In genomic region chr6:163263196-163263595, GRCh38 we compare ENCODE assay signal across 23 cellular contexts.
DNase-seq lines count a peak whose midpoint lies in the region; ATAC-seq, FAIRE-seq and TF ChIP-seq lines count a peak whose summit lies in the region.
"Had no signal": no experiment of that assay in that cellular context is flagged by ENCODE, and none has a peak within 500 bp of the region (broad histone marks: within the 10 kb centered on the region; RNA-seq: fewer than 3 reads in every experiment).

No MANE protein-coding gene starts in this region.

- no peaks in the 10 kb centered on the region for H3K79me2 ChIP-seq in K562 (ENCODE audit: control insufficient read depth, insufficient read depth, low read length)
- H3K79me2 ChIP-seq in neural progenitor cell (ENCODE audit: low read depth) = no peaks in the 10 kb centered on the region

- peaks cover 56% of the 10 kb centered on the region for H3K4me1 Mint-ChIP-seq in neural progenitor cell
- H3K4me1 Mint-ChIP-seq: activated naive CD8-positive, alpha-beta T cell treated with anti-CD3 and anti-CD28 coated beads for 36 hours had no signal

- peak overlapping the region; percentile 95 for H3K27ac Mint-ChIP-seq in neural progenitor cell
- H3K27ac Mint-ChIP-seq: activated naive CD8-positive, alpha-beta T cell treated with anti-CD3 and anti-CD28 coated beads for 36 hours; immature natural killer cell; memory B cell; T-helper 2 cell treated with Interferon-gamma antibody and Interleukin-4, amounts not matched to agents 5 μg/mL and 100 μg/mL, for 36 hours had no signal

- H3K9me3 Mint-ChIP-seq in neural progenitor cell = peaks cover 7% of the 10 kb centered on the region
- H3K9me3 Mint-ChIP-seq: activated naive CD8-positive, alpha-beta T cell treated with anti-CD3 and anti-CD28 coated beads for 36 hours; immature natural killer cell; memory B cell; T-helper 2 cell treated with Interferon-gamma antibody and Interleukin-4, amounts not matched to agents 5 μg/mL and 100 μg/mL, for 36 hours had no signal

- intact Hi-C loops in K562 (cut with micrococcal nuclease) (no loop called here), Right ventricle myocardium superior (cut with DNase I) (loop anchor here (10.0 kb wide), 1 partner anchor 152 kb away; the partner anchor contains the start of gene QKI), thyroid gland (cut with DNase I) (no loop called here), mucosa of descending colon (cut with DNase I, micrococcal nuclease) (no loop called here)

- no peak overlapping the region for H3K4me3 ChIP-seq in K562
- H3K4me3 ChIP-seq in neural progenitor cell = no peak overlapping the region
- H3K4me3 ChIP-seq in tibial nerve = no peak overlapping the region
- no peak overlapping the region for H3K4me3 ChIP-seq in thyroid gland (replicated peaks in 1 of 3)
- H3K4me3 ChIP-seq in mucosa of descending colon = no peak overlapping the region
- H3K4me3 ChIP-seq: BLaER1 had no signal

- H3K36me3 Mint-ChIP-seq in neural progenitor cell = peaks cover 3% of the 10 kb centered on the region
- H3K36me3 Mint-ChIP-seq: activated naive CD8-positive, alpha-beta T cell treated with anti-CD3 and anti-CD28 coated beads for 36 hours; immature natural killer cell; memory B cell had no signal

- no peak overlapping the region for H3K9ac ChIP-seq in K562 (ENCODE audit: insufficient read depth in 1 of 2, low read depth in 2 of 2, low read length in 2 of 2)
- no peak overlapping the region for H3K9ac ChIP-seq in neural progenitor cell
- H3K9ac ChIP-seq: BLaER1, KMS-11 had no signal

- no peak for TF ChIP-seq RAD21 in K562 (CRISPR knock-in tag; conservative IDR thresholded peaks at IDR 0.05 in 1 of 2, IDR thresholded peaks at IDR 0.05 in 1 of 2)

- H4K20me1 ChIP-seq in K562 (replicated peaks; ENCODE audit: control insufficient read depth, insufficient read depth, low read length) (no peaks in the 10 kb centered on the region), neural progenitor cell (ENCODE audit: low read depth) (no peaks in the 10 kb centered on the region)
- H4K20me1 ChIP-seq: BLaER1 had no signal

- no peaks in the 10 kb centered on the region for H3K9me3 ChIP-seq in K562 (replicated peaks; ENCODE audit: control insufficient read depth, insufficient read depth, low read depth, low read length)
- no peaks in the 10 kb centered on the region for H3K9me3 ChIP-seq in neural progenitor cell (ENCODE audit: low read depth)
- H3K9me3 ChIP-seq in tibial nerve = no peaks in the 10 kb centered on the region
- no peaks in the 10 kb centered on the region for H3K9me3 ChIP-seq in thyroid gland
- H3K9me3 ChIP-seq in mucosa of descending colon = no peaks in the 10 kb centered on the region
- H3K9me3 ChIP-seq: BLaER1 had no signal

- TF ChIP-seq EP300 in K562 (IDR thresholded peaks at IDR 0.05; ENCODE audit: low read length) = no peak
- peak; percentile 53 to 94 for TF ChIP-seq EP300 in tibial nerve (IDR thresholded peaks at IDR 0.05)

- no TSS peak for BruUV-seq in K562 (replicated peaks; lab: Mats Ljungman, UMichigan)

- peaks cover 6% of the 10 kb centered on the region for H3K27me3 Mint-ChIP-seq in neural progenitor cell (ENCODE audit: insufficient read depth, low read depth)
- H3K27me3 Mint-ChIP-seq: activated naive CD8-positive, alpha-beta T cell treated with anti-CD3 and anti-CD28 coated beads for 36 hours had no signal

- DNase-seq in K562 (ENCODE audit: extremely low read depth in 1 of 4, low spot score in 3 of 4) = peak in 1 of 4 experiments; percentile 13
- peak; percentile 72 for DNase-seq in Right ventricle myocardium superior
- no peak for DNase-seq in neural progenitor cell (ENCODE audit: low spot score)
- peak in 1 of 2 donors; percentile 30 for DNase-seq in tibial nerve (ENCODE audit: low spot score in 2 of 2)
- no peak for DNase-seq in thyroid gland
- DNase-seq in middle frontal gyrus (ENCODE audit: extremely low spot score, low spot score) = no peak
- DNase-seq in mucosa of descending colon = no peak
- DNase-seq: activated CD4-positive, CD25-positive, alpha-beta regulatory T cell; activated CD8-positive, alpha-beta memory T cell treated with anti-CD3 and anti-CD28 coated beads for 24 hours; activated naive CD8-positive, alpha-beta T cell treated with anti-CD3 and anti-CD28 coated beads for 36 hours; DMS 273 treated with DMSO at 0.1 percent for 48 hours; foreskin keratinocyte; immature natural killer cell; NCI-H1048; NCI-H2081 treated with DMSO at 0.1 percent for 48 hours; NCI-H526 treated with DMSO at 0.1 percent for 48 hours had no signal

- POLR2A ChIA-PET in K562 (lab: Yijun Ruan, JAX) = interaction anchor here (0.6 kb wide), 1 partner anchor 78 kb away, joined by 3 read pairs; no protein-coding TSS in a partner anchor

- H3K27me3 ChIP-seq in K562 (ENCODE audit: control insufficient read depth in 2 of 2, insufficient read depth in 2 of 2, low read length in 2 of 2) = peaks cover 33 to 53% of the 10 kb centered on the region in 2 experiments
- no peaks in the 10 kb centered on the region for H3K27me3 ChIP-seq in neural progenitor cell
- no peaks in the 10 kb centered on the region for H3K27me3 ChIP-seq in tibial nerve
- no peaks in the 10 kb centered on the region for H3K27me3 ChIP-seq in thyroid gland
- H3K27me3 ChIP-seq: BLaER1 had no signal

- H3K4me1 ChIP-seq in K562 (replicated peaks in 1 of 2; ENCODE audit: control insufficient read depth in 2 of 2, insufficient read depth in 2 of 2, low read length in 2 of 2) (no peaks in the 10 kb centered on the region), neural progenitor cell (peaks cover 29% of the 10 kb centered on the region), tibial nerve (peaks cover 0 to 58% (median 15%) of the 10 kb centered on the region in 4 donors), thyroid gland (peaks cover 8 to 12% of the 10 kb centered on the region in 2 donors), mucosa of descending colon (ENCODE audit: low read depth) (no peaks in the 10 kb centered on the region)
- H3K4me1 ChIP-seq: foreskin keratinocyte had no signal

- H3K9me1 ChIP-seq in K562 (ENCODE audit: control insufficient read depth, insufficient read depth, low read length) = no peaks in the 10 kb centered on the region

- no peak overlapping the region for H3K4me2 ChIP-seq in K562 (ENCODE audit: insufficient read depth, low read length)
- no peak overlapping the region for H3K4me2 ChIP-seq in neural progenitor cell
- H3K4me2 ChIP-seq: BLaER1, KMS-11 had no signal

- TF ChIP-seq POLR2A in K562 (conservative IDR thresholded peaks at IDR 0.05) = no peak
- TF ChIP-seq POLR2A in tibial nerve (IDR thresholded peaks at IDR 0.05) = peak in 1 of 2 donors; percentile 15
- no peak for TF ChIP-seq POLR2A in thyroid gland (IDR thresholded peaks at IDR 0.05)

- H3F3A ChIP-seq in neural progenitor cell (ENCODE audit: low read depth) = peaks cover 33% of the 10 kb centered on the region

- ATAC-seq in K562 (peak; percentile 56; the same call in 1 of the 3 replicates), Right ventricle myocardium superior (ENCODE audit: poor library complexity) (peak; percentile 65), mucosa of descending colon (no peak)
- ATAC-seq: foreskin keratinocyte had no signal

- in situ Hi-C loops in K562 (cut with MboI) = no loop called here

- H3K4me3 Mint-ChIP-seq in neural progenitor cell = no peak overlapping the region
- H3K4me3 Mint-ChIP-seq: activated naive CD8-positive, alpha-beta T cell treated with anti-CD3 and anti-CD28 coated beads for 36 hours; immature natural killer cell; memory B cell; neural crest cell; T-helper 2 cell treated with Interferon-gamma antibody and Interleukin-4, amounts not matched to agents 5 μg/mL and 100 μg/mL, for 36 hours had no signal

- peak; percentile 49 for FAIRE-seq in K562 (lab: Jason Lieb, UNC)
- FAIRE-seq: colon, H54 had no signal

- CTCF ChIA-PET in K562 (lab: Yijun Ruan, JAX; ENCODE audit: low intra/inter-chr PET ratio) = no interaction called here

- H2AFZ ChIP-seq in K562 (ENCODE audit: low read depth, low read length) (no peak overlapping the region), neural progenitor cell (replicated peaks) (no peak overlapping the region)

- under 1% methylated on average over 8 of the region's 8 CpGs for WGBS in K562 (ENCODE audit: insufficient coverage, low coverage, missing lambda C conversion rate)
- 49 to 50% methylated on average over 8 of the region's 8 CpGs for whole genome bisulfite sequencing in tibial nerve, 2 donors
- 79 to 83% methylated on average over 8 of the region's 8 CpGs for WGBS in thyroid gland, 2 donors

- H3K36me3 ChIP-seq in K562 (ENCODE audit: control insufficient read depth, insufficient read depth, low read length) (no peaks in the 10 kb centered on the region), neural progenitor cell (no peaks in the 10 kb centered on the region), tibial nerve (no peaks in the 10 kb centered on the region), thyroid gland (no peaks in the 10 kb centered on the region), mucosa of descending colon (ENCODE audit: low read depth) (no peaks in the 10 kb centered on the region)
- H3K36me3 ChIP-seq: BLaER1 had no signal

- TF ChIP-seq CTCF in K562 (IDR thresholded peaks at IDR 0.05 in 2 of 3, conservative IDR thresholded peaks at IDR 0.05 in 1 of 3; ENCODE audit: insufficient read depth in 2 of 3, low read depth in 1 of 3, low read length in 3 of 3) (no peak), neural progenitor cell (IDR thresholded peaks at IDR 0.05) (no peak), tibial nerve (IDR thresholded peaks at IDR 0.05) (no peak), thyroid gland (IDR thresholded peaks at IDR 0.05) (no peak), mucosa of descending colon (IDR thresholded peaks at IDR 0.05) (no peak)

- H3K27ac ChIP-seq in K562 (ENCODE audit: extremely low read depth, low read depth, low read length) (no peak overlapping the region), neural progenitor cell (no peak overlapping the region), tibial nerve (peak overlapping the region; percentile 43 to 92 (median 71)), thyroid gland (no peak overlapping the region)
- H3K27ac ChIP-seq: BLaER1, foreskin keratinocyte, KMS-11 had no signal

TF ChIP-seq in K562, 482 proteins besides CTCF, POLR2A, EP300 and RAD21:
- TF ChIP-seq MAFG (tag; conservative IDR thresholded peaks at IDR 0.05) (peak; percentile 37; the same call in 1 of the 2 replicates), RAD51 (IDR thresholded peaks at IDR 0.05; ENCODE audit: borderline replicate concordance, low read depth) (peak; percentile 24; the same call in 1 of the 2 replicates), CEBPB (tag; IDR thresholded peaks at IDR 0.05) (no peak), ZNF316 (IDR thresholded peaks at IDR 0.05) (peak; percentile 31; the same call in 1 of the 2 replicates)
- TF ChIP-seq, protein P1, sequence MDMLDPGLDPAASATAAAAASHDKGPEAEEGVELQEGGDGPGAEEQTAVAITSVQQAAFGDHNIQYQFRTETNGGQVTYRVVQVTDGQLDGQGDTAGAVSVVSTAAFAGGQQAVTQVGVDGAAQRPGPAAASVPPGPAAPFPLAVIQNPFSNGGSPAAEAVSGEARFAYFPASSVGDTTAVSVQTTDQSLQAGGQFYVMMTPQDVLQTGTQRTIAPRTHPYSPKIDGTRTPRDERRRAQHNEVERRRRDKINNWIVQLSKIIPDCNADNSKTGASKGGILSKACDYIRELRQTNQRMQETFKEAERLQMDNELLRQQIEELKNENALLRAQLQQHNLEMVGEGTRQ (CRISPR knock-in tag; IDR thresholded peaks at IDR 0.05) = peak; percentile 69; the same call in 1 of the 2 replicates

Comparison
In these comparisons a context has a peak if more than half of its experiments do, and no peak if none do; other contexts are left out.
1. H3K27ac ChIP-seq: peak in tibial nerve (4 of 4); none in K562 (single experiment), neural progenitor cell (single experiment) and thyroid gland (0 of 3).